Comparison of ENCODE assay signal across 8 cellular contexts in genomic region chr21:46183910-46184624, GRCh38. TPM values are rescaled to one million over a fixed set of nuclear protein-coding genes. Genes with fewer than 3 reads are reported as not detected.
DNase-seq lines count a peak whose midpoint lies in the region; FAIRE-seq and TF ChIP-seq lines count a peak whose summit lies in the region.

Gene SPATC1L (minus strand): TSS chr21:46184459. CDS start chr21:46182816, 1,643 bp downstream.

- H3K9me3 ChIP-seq in keratinocyte (ENCODE audit: control insufficient read depth, low read depth, low read length) = no peaks in the 10 kb centered on the region
- no peaks in the 10 kb centered on the region for H3K9me3 ChIP-seq in spleen

- no peaks in the 10 kb centered on the region for H3K9me1 ChIP-seq in keratinocyte (ENCODE audit: control insufficient read depth, extremely low read depth, insufficient read depth, low read length)

- H3K9ac ChIP-seq in keratinocyte (ENCODE audit: control insufficient read depth, extremely low read depth, insufficient read depth, low read length) = peak within 1 kb of the TSS; percentile 62

- peak within 1 kb of the TSS; percentile 63 for H3K27ac ChIP-seq in keratinocyte (ENCODE audit: control insufficient read depth, insufficient read depth, low read length)
- peak within 1 kb of the TSS; percentile 70 to 89 (median 82) for H3K27ac ChIP-seq in spleen

- H3K4me2 ChIP-seq in keratinocyte (ENCODE audit: control insufficient read depth, extremely low read depth, insufficient read depth, low read depth, low read length) = peak within 1 kb of the TSS; percentile 74

- TF ChIP-seq CTCF in chondrocyte (IDR thresholded peaks at IDR 0.05) (no peak), keratinocyte (optimal IDR thresholded peaks at IDR 0.05 in 1 of 3, IDR thresholded peaks at IDR 0.05 in 1 of 3, conservative IDR thresholded peaks at IDR 0.05 in 1 of 3; ENCODE audit: extremely low read depth in 1 of 3, insufficient read depth in 2 of 3, low read length in 3 of 3) (no peak), spleen (IDR thresholded peaks at IDR 0.05 in 8 of 11, conservative IDR thresholded peaks at IDR 0.05 in 3 of 11) (no peak)

- H3K36me3 ChIP-seq in keratinocyte (ENCODE audit: control insufficient read depth in 2 of 2, extremely low read depth in 1 of 2, insufficient read depth in 2 of 2, low read length in 2 of 2) (peaks cover 3% of the 10 kb centered on the region in 2 experiments), spleen (peaks cover 0 to under 1% (median 0%) of the 10 kb centered on the region in 6 donors)

- H3K9me3 Mint-ChIP-seq in chondrocyte (ENCODE audit: low read depth) = no peaks in the 10 kb centered on the region

- no peaks in the 10 kb centered on the region for H3K27me3 Mint-ChIP-seq in chondrocyte (ENCODE audit: low read depth)

- TF ChIP-seq POLR2A in spleen (IDR thresholded peaks at IDR 0.05) = no peak

- peaks cover 4% of the 10 kb centered on the region for H3K36me3 Mint-ChIP-seq in chondrocyte (ENCODE audit: low read depth)

- H3K4me3 ChIP-seq in keratinocyte (ENCODE audit: control insufficient read depth in 2 of 3, extremely low read depth in 1 of 3, insufficient read depth in 2 of 3, low read depth in 1 of 3, low read length in 3 of 3) = peak within 1 kb of the TSS; percentile 63 to 76 (median 75)
- peak within 1 kb of the TSS; percentile 36 to 81 (median 58) for H3K4me3 ChIP-seq in spleen

- FAIRE-seq in keratinocyte (lab: Jason Lieb, UNC) = no peak

- intact Hi-C loops in spleen (cut with DNase I; ENCODE audit: low total_unique reads) = no loop called here

- H3K27ac Mint-ChIP-seq in chondrocyte (ENCODE audit: unreplicated experiment) = peak within 1 kb of the TSS; percentile 98

- 1 to 65% (median 8%) methylated on average over 18 to 21 of the region's 24 CpGs for WGBS in spleen, 5 donors

- H3K4me1 ChIP-seq in keratinocyte (ENCODE audit: control insufficient read depth, extremely low read depth, insufficient read depth, low read length) = peaks cover 7% of the 10 kb centered on the region
- peaks cover 0 to 33% (median 2%) of the 10 kb centered on the region in 6 donors for H3K4me1 ChIP-seq in spleen

- DNase-seq in NCI-H510A treated with DMSO at 0.1 percent for 48 hours (lab: John Stamatoyannopoulos, UW) (peak; percentile 14), NCI-H510A (lab: John Stamatoyannopoulos, UW) (no peak), HuH-7.5 (ENCODE audit: low spot score) (peak; percentile 62), T-helper 22 cell (ENCODE audit: low read depth) (peak; percentile 26), chondrocyte (ENCODE audit: low spot score) (no peak), keratinocyte (ENCODE audit: low read depth, low spot score) (no peak), spleen (peak; percentile 83), NCI-H2107 treated with DMSO at 0.1 percent for 48 hours (lab: John Stamatoyannopoulos, UW; ENCODE audit: unreplicated experiment) (no peak)

- H2AFZ ChIP-seq in keratinocyte (ENCODE audit: control insufficient read depth, low read length) = peak within 1 kb of the TSS; percentile 82

- H3K4me3 Mint-ChIP-seq in chondrocyte (ENCODE audit: unreplicated experiment) = peak within 1 kb of the TSS; percentile 87

- no peaks in the 10 kb centered on the region for H3K79me2 ChIP-seq in keratinocyte (ENCODE audit: control insufficient read depth, insufficient read depth, low read length)

- H4K20me1 ChIP-seq in keratinocyte (ENCODE audit: control insufficient read depth, extremely low read depth, insufficient read depth, low read length) = no peaks in the 10 kb centered on the region

- peaks cover 35% of the 10 kb centered on the region for H3K4me1 Mint-ChIP-seq in chondrocyte (ENCODE audit: low read depth)

- H3K27me3 ChIP-seq in keratinocyte (ENCODE audit: control insufficient read depth, extremely low read depth, insufficient read depth, low read length) (no peaks in the 10 kb centered on the region), spleen (replicated peaks in 1 of 7) (peaks cover 0 to 7% (median 0%) of the 10 kb centered on the region in 7 donors)

- dilution Hi-C loops in keratinocyte (cut with MboI; ENCODE audit: extremely low pct_ligation_motif_present, low sequenced_read_pairs) = no loop called here

RNA-seq across cellular contexts. Expression of gene SPATC1L, which starts in this region (rescaled TPM):
- 14.0 to 18.5 TPM (median 14.1 TPM) in 3 replicates for total RNA-seq in chondrocyte
- 0.79 to 4.5 TPM (median 1.3 TPM) in 3 replicates for polyA plus RNA-seq in keratinocyte
- polyA plus RNA-seq in keratinocyte (2011; ENCODE audit: low read depth) = 1.5 TPM
- 2.9 and 10.0 TPM in 2 replicates for polyA plus RNA-seq in keratinocyte (2011; cell fraction: cytosol; rRNA removed)
- 2.3 and 4.9 TPM in 2 replicates for polyA plus RNA-seq in keratinocyte (2011; cell fraction: nucleus; rRNA removed)
- polyA plus RNA-seq in keratinocyte (2012; ENCODE audit: low replicate concordance) = 5.4 and 11.4 TPM in 2 replicates
- polyA minus RNA-seq in keratinocyte = 1.5 to 12.2 TPM (median 1.5 TPM) in 3 replicates
- polyA minus RNA-seq in keratinocyte (2011; cell fraction: cytosol; rRNA and poly(A)+ RNA removed) = 6.9 TPM
- polyA minus RNA-seq in keratinocyte (2011; cell fraction: nucleus; rRNA and poly(A)+ RNA removed) = 1.7 and 1.8 TPM in 2 replicates
- total RNA-seq in spleen = 10 to 100 TPM in 2 of 7 donors, 1 to 10 TPM in 5; 4.4 to 10.5 (median 7.7) TPM
- polyA plus RNA-seq in spleen = 10 to 100 TPM; 10.8 to 13.4 (median 13.1) TPM

Comparison
In these comparisons a context has a peak if more than half of its experiments do, and no peak if none do; other contexts are left out.
1. DNase-seq: peak in NCI-H510A treated with DMSO at 0.1 percent for 48 hours (single experiment), HuH-7.5 (single experiment), T-helper 22 cell (single experiment) and spleen (single experiment); none in NCI-H510A (single experiment), chondrocyte (single experiment), keratinocyte (single experiment) and NCI-H2107 treated with DMSO at 0.1 percent for 48 hours (single experiment).